ENCODE assay signal across 8 cellular contexts in the genomic region with DNA sequence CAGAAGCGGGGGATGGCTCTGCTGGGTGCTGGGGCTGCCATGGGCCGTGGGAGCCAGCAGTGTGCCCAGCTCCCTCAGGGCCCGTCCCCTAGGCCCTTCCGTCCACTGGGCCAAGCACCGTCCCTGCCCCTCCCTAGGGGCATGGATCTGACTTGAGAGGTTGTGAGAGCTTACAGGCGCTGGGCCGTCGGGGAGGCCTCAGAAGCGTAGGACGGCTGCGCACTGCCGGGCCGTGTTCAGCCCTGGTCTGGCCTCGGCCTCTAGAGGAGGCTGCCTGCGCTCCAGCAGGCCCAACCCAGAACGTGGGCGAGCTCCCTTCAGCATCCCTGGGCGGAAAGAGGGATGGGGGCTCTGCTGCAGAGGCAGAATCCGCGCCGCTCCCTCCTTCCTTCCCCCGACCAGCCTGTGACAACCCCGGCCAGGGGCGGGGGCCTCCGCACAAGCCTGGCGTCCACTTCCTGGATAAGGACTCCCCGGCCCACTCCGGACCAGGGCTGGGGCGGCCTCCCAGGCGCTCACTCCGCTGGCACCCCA. TPM values are rescaled to one million over a fixed set of nuclear protein-coding genes. Genes with fewer than 3 reads are reported as not detected.
DNase-seq lines count a peak whose midpoint lies in the region; ATAC-seq and TF ChIP-seq lines count a peak whose summit lies in the region.

No MANE protein-coding gene starts in this region.

- peaks cover 50% of the 10 kb centered on the region for H3K4me1 ChIP-seq in HUES64 (ENCODE audit: insufficient read depth, low read length)
- no peaks in the 10 kb centered on the region for H3K4me1 ChIP-seq in urinary bladder (ENCODE audit: insufficient read depth)

- no peaks in the 10 kb centered on the region for H3K9me3 ChIP-seq in HUES64 (ENCODE audit: insufficient read depth, low read depth, low read length)

- H3K27ac ChIP-seq in HUES64 (ENCODE audit: low read depth, low read length) (no peak overlapping the region; the same call in 1 of the 2 replicates), urinary bladder (ENCODE audit: low read depth) (peak overlapping the region; percentile 89)

- DNase-seq in DMS53 treated with DMSO at 0.1 percent for 48 hours (lab: John Stamatoyannopoulos, UW; ENCODE audit: unreplicated experiment): peak; percentile 47
- DNase-seq in activated CD4-positive, alpha-beta T cell treated with anti-CD3 and anti-CD28 coated beads, Interleukin-2, amount 50 U/mL, for 1 hour: peak; percentile 13
- DNase-seq in erythroblast (lab: John Stamatoyannopoulos, UW): peak; percentile 63 to 68
- peak; percentile 42 for DNase-seq in myocyte (ENCODE audit: low read depth)
- no peak for DNase-seq in NCI-H446 (lab: John Stamatoyannopoulos, UW)

- H3K36me3 ChIP-seq in HUES64 (ENCODE audit: insufficient read depth, low read length) (peaks cover 15% of the 10 kb centered on the region), urinary bladder (ENCODE audit: insufficient read depth) (no peaks in the 10 kb centered on the region)

- H3K4me3 ChIP-seq in HUES64 (ENCODE audit: low read length) (peak overlapping the region; percentile 76), urinary bladder (ENCODE audit: low read depth, low read length) (peak overlapping the region; percentile 87)

- TF ChIP-seq POLR2A in erythroblast (IDR thresholded peaks at IDR 0.05; ENCODE audit: low read length): no peak

- H3K9ac ChIP-seq in HUES64 (ENCODE audit: low read depth, low read length): peak overlapping the region; percentile 88

- H3K27me3 ChIP-seq in HUES64 (ENCODE audit: insufficient read depth, low read length): 0 out of 2 replicates have a peak, but pooled peaks cover 5% of the 10 kb centered on the region

- 24% methylated on average over 31 of the region's 31 CpGs for WGBS in HUES64
- WGBS in urinary bladder: 9% methylated on average over 31 of the region's 31 CpGs

- ATAC-seq in GM19463 (IDR thresholded peaks at IDR 0.05; ENCODE audit: unreplicated experiment): peak; percentile 21

RNA-seq across cellular contexts. Expression of a gene that starts 0.7 kb away (rescaled TPM):
- 27.6 TPM for polyA plus RNA-seq in HUES64 (2013, experiment 1 of 2)
- 32.0 TPM for polyA plus RNA-seq in HUES64 (2013, experiment 2 of 2)
- total RNA-seq in myocyte: 162 and 168 TPM in 2 replicates
- 103 TPM for polyA plus RNA-seq in myocyte (2012)
- total RNA-seq in urinary bladder: 58.8 TPM
- polyA plus RNA-seq in urinary bladder: 89.6 TPM

RNA-seq across cellular contexts. Expression of a gene that starts 4.9 kb away (rescaled TPM):
- polyA plus RNA-seq in HUES64 (2013, experiment 1 of 2): 17.7 TPM
- 21.6 TPM for polyA plus RNA-seq in HUES64 (2013, experiment 2 of 2)
- total RNA-seq in myocyte: 92.1 and 103 TPM in 2 replicates
- polyA plus RNA-seq in myocyte (2012): 101 TPM
- total RNA-seq in urinary bladder: 34.7 TPM
- polyA plus RNA-seq in urinary bladder: 50.3 TPM

RNA-seq across cellular contexts. Expression of a gene that starts 23.7 kb away (rescaled TPM):
- 77.2 TPM for polyA plus RNA-seq in HUES64 (2013, experiment 1 of 2)
- 64.6 TPM for polyA plus RNA-seq in HUES64 (2013, experiment 2 of 2)
- total RNA-seq in myocyte (16.9 and 24.1 TPM in 2 replicates), urinary bladder (9.5 TPM)
- 40.1 TPM for polyA plus RNA-seq in myocyte (2012)
- polyA plus RNA-seq in urinary bladder: 29.5 TPM

RNA-seq across cellular contexts. Expression of a gene that starts 23.9 kb away (rescaled TPM):
- 29.2 TPM for polyA plus RNA-seq in HUES64 (2013, experiment 1 of 2)
- 25.4 TPM for polyA plus RNA-seq in HUES64 (2013, experiment 2 of 2)
- total RNA-seq in myocyte (3.3 and 3.8 TPM in 2 replicates), urinary bladder (3.4 TPM)
- polyA plus RNA-seq in myocyte (2012): 15.6 TPM
- 16.8 TPM for polyA plus RNA-seq in urinary bladder

Comparison
In these comparisons a context has a peak if more than half of its experiments do, and no peak if none do; other contexts are left out.
1. DNase-seq: peak in DMS53 treated with DMSO at 0.1 percent for 48 hours (single experiment), activated CD4-positive, alpha-beta T cell treated with anti-CD3 and anti-CD28 coated beads, Interleukin-2, amount 50 U/mL, for 1 hour (single experiment), erythroblast (2 of 2) and myocyte (single experiment); none in NCI-H446 (0 of 2).